In genomic region chr2:30253873-30254691, GRCh38 we compare ENCODE assay signal across 11 cellular contexts. TPM values are rescaled to one million over a fixed set of nuclear protein-coding genes. Genes with fewer than 3 reads are reported as not detected.
A peak's percentile ranks its signal among the peaks of the same experiment; 100 is the strongest.
DNase-seq lines count a peak whose midpoint lies in the region; ATAC-seq and TF ChIP-seq lines count a peak whose summit lies in the region.
"Had no signal": no experiment of that assay in that cellular context is flagged by ENCODE, and none has a peak within 500 bp of the region (broad histone marks: within the 10 kb centered on the region; RNA-seq: fewer than 3 reads in every experiment).

No MANE protein-coding gene starts in this region.

- no peaks in the 10 kb centered on the region for H3K9me3 ChIP-seq in heart right ventricle
- H3K9me3 ChIP-seq in upper lobe of left lung, result no peaks in the 10 kb centered on the region

- TF ChIP-seq EP300 in upper lobe of left lung (IDR thresholded peaks at IDR 0.05), result no peak

- TF ChIP-seq CTCF in heart right ventricle (IDR thresholded peaks at IDR 0.05) (no peak), upper lobe of left lung (IDR thresholded peaks at IDR 0.05) (no peak)

- H3K27me3 ChIP-seq in heart right ventricle (no peaks in the 10 kb centered on the region), upper lobe of left lung (no peaks in the 10 kb centered on the region)

- H3K27ac Mint-ChIP-seq in activated naive CD8-positive, alpha-beta T cell treated with anti-CD3 and anti-CD28 coated beads for 36 hours, result peak overlapping the region; percentile 96
- peak overlapping the region; percentile 83 for H3K27ac Mint-ChIP-seq in memory B cell
- H3K27ac Mint-ChIP-seq: CD14-positive monocyte had no signal

- intact Hi-C loops in heart right ventricle (cut with DNase I), result no loop called here
- intact Hi-C loops in left cardiac atrium (cut with DNase I), result no loop called here
- intact Hi-C loops in left colon (cut with DNase I, micrococcal nuclease), result no loop called here

- H3K4me1 ChIP-seq in heart right ventricle (peaks cover 25 to 95% (median 80%) of the 10 kb centered on the region in 9 donors), upper lobe of left lung (peaks cover 33 to 63% (median 46%) of the 10 kb centered on the region in 4 donors)

- H3K27ac ChIP-seq in heart right ventricle (peak overlapping the region in 9 of 10 donors; percentile 48 to 87 (median 76)), upper lobe of left lung (peak overlapping the region; percentile 43 to 67 (median 58))

- ATAC-seq in heart right ventricle, result no peak
- ATAC-seq in left cardiac atrium, result no peak
- ATAC-seq in memory B cell (ENCODE audit: low read depth), result no peak
- ATAC-seq in upper lobe of left lung (ENCODE audit: low FRiP score in 2 of 2), result no peak
- no peak for ATAC-seq in left colon
- ATAC-seq: PC-3 had no signal

- WGBS in heart right ventricle, 2 donors, result 51 to 56% methylated on average over 9 of the region's 9 CpGs
- 79 to 80% methylated on average over 9 of the region's 9 CpGs for whole genome bisulfite sequencing in upper lobe of left lung, 2 donors

- TF ChIP-seq POLR2A in upper lobe of left lung (IDR thresholded peaks at IDR 0.05), result no peak

- H3K27me3 Mint-ChIP-seq in activated naive CD8-positive, alpha-beta T cell treated with anti-CD3 and anti-CD28 coated beads for 36 hours, result no peaks in the 10 kb centered on the region
- no peaks in the 10 kb centered on the region for H3K27me3 Mint-ChIP-seq in memory B cell

- peak overlapping the region; percentile 14 for H3K4me3 Mint-ChIP-seq in activated naive CD8-positive, alpha-beta T cell treated with anti-CD3 and anti-CD28 coated beads for 36 hours
- no peak overlapping the region for H3K4me3 Mint-ChIP-seq in memory B cell
- H3K4me3 Mint-ChIP-seq: CD14-positive monocyte had no signal

- peaks cover 0 to 56% (median 25%) of the 10 kb centered on the region in 9 donors for H3K36me3 ChIP-seq in heart right ventricle
- peaks cover 8 to 32% (median 19%) of the 10 kb centered on the region in 4 donors for H3K36me3 ChIP-seq in upper lobe of left lung

- no peak overlapping the region for H3K4me3 ChIP-seq in heart right ventricle
- H3K4me3 ChIP-seq in upper lobe of left lung, result no peak overlapping the region

- DNase-seq in heart right ventricle, result no peak
- no peak for DNase-seq in left cardiac atrium
- no peak for DNase-seq in activated naive CD8-positive, alpha-beta T cell treated with anti-CD3 and anti-CD28 coated beads for 36 hours
- no peak for DNase-seq in memory B cell (ENCODE audit: low spot score in 2 of 2)
- DNase-seq in upper lobe of left lung, result no peak
- no peak for DNase-seq in left colon
- DNase-seq in T-helper 9 cell, result no peak
- DNase-seq in NOMO-1 (lab: John Stamatoyannopoulos, UW; ENCODE audit: unreplicated experiment in 2 of 2), result no peak
- DNase-seq: cerebellar nuclear complex, PC-3 had no signal

- peaks cover 95% of the 10 kb centered on the region for H3K4me1 Mint-ChIP-seq in activated naive CD8-positive, alpha-beta T cell treated with anti-CD3 and anti-CD28 coated beads for 36 hours
- H3K4me1 Mint-ChIP-seq in memory B cell, result peaks cover 31% of the 10 kb centered on the region

- H3K36me3 Mint-ChIP-seq in activated naive CD8-positive, alpha-beta T cell treated with anti-CD3 and anti-CD28 coated beads for 36 hours, result peaks cover 89% of the 10 kb centered on the region
- peaks cover 34% of the 10 kb centered on the region for H3K36me3 Mint-ChIP-seq in memory B cell
- H3K36me3 Mint-ChIP-seq: CD14-positive monocyte had no signal

- peaks cover 4% of the 10 kb centered on the region for H3K9me3 Mint-ChIP-seq in activated naive CD8-positive, alpha-beta T cell treated with anti-CD3 and anti-CD28 coated beads for 36 hours
- no peaks in the 10 kb centered on the region for H3K9me3 Mint-ChIP-seq in memory B cell

RNA-seq across cellular contexts. Expression of gene LBH, which starts 22.7 kb away (rescaled TPM):
- total RNA-seq in heart right ventricle (100 to 1,000 TPM; 110 to 204 (median 156) TPM), left cardiac atrium (10 to 100 TPM; 14.6 to 19.1 TPM), upper lobe of left lung (100 to 1,000 TPM in 4 of 6 donors, 10 to 100 TPM in 2; 45.6 to 270 (median 154) TPM), left colon (10 to 100 TPM in 1 of 2 donors, 1 to 10 TPM in 1; 7.5 to 14.5 TPM)
- polyA plus RNA-seq in heart right ventricle, result 10 to 100 TPM; 35.9 to 84.8 TPM
- 10 to 100 TPM; 85.0 to 89.2 TPM for total RNA-seq in activated naive CD8-positive, alpha-beta T cell treated with anti-CD3 and anti-CD28 coated beads for 36 hours
